ENCODE assay signal across 8 cellular contexts in genomic region chr6:87152528-87152950, GRCh38. TPM values are rescaled to one million over a fixed set of nuclear protein-coding genes. Genes with fewer than 3 reads are reported as not detected.
A peak's percentile ranks its signal among the peaks of the same experiment; 100 is the strongest.
DNase-seq lines count a peak whose midpoint lies in the region; ATAC-seq and TF ChIP-seq lines count a peak whose summit lies in the region.

No MANE protein-coding gene starts in this region.

- no peak for ATAC-seq in GM18868 (IDR thresholded peaks at IDR 0.05; ENCODE audit: unreplicated experiment)

- H3K9me3 ChIP-seq in SJCRH30 (replicated peaks) (no peaks in the 10 kb centered on the region), esophagus muscularis mucosa (no peaks in the 10 kb centered on the region)

- DNase-seq in NCI-H2196 (lab: John Stamatoyannopoulos, UW; ENCODE audit: unreplicated experiment), result peak; percentile 29
- DNase-seq in NCI-H2196 treated with DMSO at 0.1 percent for 48 hours (lab: John Stamatoyannopoulos, UW; ENCODE audit: unreplicated experiment), result no peak
- peak in 1 of 2 experiments; percentile 4 for DNase-seq in SJCRH30
- DNase-seq in esophagus muscularis mucosa (ENCODE audit: extremely low spot score), result no peak
- DNase-seq in effector CD8-positive, alpha-beta T cell (lab: John Stamatoyannopoulos, UW), result no peak
- no peak for DNase-seq in KG1 (lab: John Stamatoyannopoulos, UW)

- H3K27me3 ChIP-seq in SJCRH30, result no peaks in the 10 kb centered on the region; the same call in 1 of the 2 replicates
- H3K27me3 ChIP-seq in esophagus muscularis mucosa, result no peaks in the 10 kb centered on the region
- H3K27me3 ChIP-seq in rectal smooth muscle tissue (ENCODE audit: control insufficient read depth, insufficient read depth, low read length), result no peaks in the 10 kb centered on the region

- H3K4me1 ChIP-seq in SJCRH30, result peaks cover 11% of the 10 kb centered on the region
- H3K4me1 ChIP-seq in esophagus muscularis mucosa, result peaks cover 26 to 51% (median 48%) of the 10 kb centered on the region in 4 donors
- peaks cover 14% of the 10 kb centered on the region for H3K4me1 ChIP-seq in rectal smooth muscle tissue (ENCODE audit: control insufficient read depth, insufficient read depth, low read length)

- H3K36me3 ChIP-seq in SJCRH30 (no peaks in the 10 kb centered on the region), esophagus muscularis mucosa (no peaks in the 10 kb centered on the region), rectal smooth muscle tissue (ENCODE audit: control insufficient read depth, insufficient read depth, low read length) (no peaks in the 10 kb centered on the region)

- 16% methylated on average over 14 of the region's 22 CpGs for WGBS in esophagus muscularis mucosa

- no peak for TF ChIP-seq EP300 in esophagus muscularis mucosa (IDR thresholded peaks at IDR 0.05)

- H3K4me3 ChIP-seq in SJCRH30 (peak overlapping the region; percentile 55), esophagus muscularis mucosa (peak overlapping the region; percentile 58 to 69 (median 66)), rectal smooth muscle tissue (ENCODE audit: low read length) (peak overlapping the region; percentile 82)

- H3K27ac ChIP-seq in SJCRH30 (no peak overlapping the region), esophagus muscularis mucosa (replicated peaks in 1 of 4) (peak overlapping the region; percentile 93 to 99 (median 94)), rectal smooth muscle tissue (ENCODE audit: low read depth, low read length) (peak overlapping the region; percentile 94)

- no peak for TF ChIP-seq CTCF in esophagus muscularis mucosa (IDR thresholded peaks at IDR 0.05)

- peak overlapping the region; percentile 42 for H3K9ac ChIP-seq in rectal smooth muscle tissue (ENCODE audit: low read length)

- TF ChIP-seq POLR2A in esophagus muscularis mucosa (IDR thresholded peaks at IDR 0.05; ENCODE audit: low read depth), result no peak

- intact Hi-C loops in esophagus muscularis mucosa (cut with DNase I), result loop anchor here (10.0 kb wide), 1 partner anchor 322 kb away; the partner anchor contains the start of gene SLC35A1

RNA-seq across cellular contexts. Expression of gene ZNF292, which starts 2.8 kb away (rescaled TPM):
- total RNA-seq in SJCRH30 (2014; rRNA removed; shearing (Covaris generic)), result 25.8 and 29.3 TPM in 2 replicates
- total RNA-seq in esophagus muscularis mucosa, result 10 to 100 TPM; 28.3 to 44.9 (median 32.2) TPM

RNA-seq across cellular contexts. Expression of gene CGA, which starts 57.6 kb away (rescaled TPM):
- 0.20 TPM in 1 of 2 replicates, not detected in the other for total RNA-seq in SJCRH30 (2014; rRNA removed; shearing (Covaris generic))
- total RNA-seq in esophagus muscularis mucosa, result not detected
